Comparison of ENCODE assay signal across 1 cellular context in genomic region chr20:63979221-63979548, GRCh38.
TF ChIP-seq lines count a peak whose summit lies in the region.

No MANE protein-coding gene starts in this region.

TF ChIP-seq in IMR-90, 13 proteins besides CTCF, POLR2A, EP300 and RAD21 (continued from another document):
- TF ChIP-seq MAFK (IDR thresholded peaks at IDR 0.05; ENCODE audit: low read depth, low read length) (no peak), CEBPB (IDR thresholded peaks at IDR 0.05; ENCODE audit: low read depth, low read length) (no peak), SMC3 (IDR thresholded peaks at IDR 0.05; ENCODE audit: low read depth, low read length) (no peak), MAZ (IDR thresholded peaks at IDR 0.05; ENCODE audit: borderline replicate concordance, low read depth, low read length) (no peak), MXI1 (IDR thresholded peaks at IDR 0.05; ENCODE audit: borderline replicate concordance, low read depth, low read length) (no peak), RFX5 (IDR thresholded peaks at IDR 0.05; ENCODE audit: low read depth, low read length) (no peak), CHD1 (IDR thresholded peaks at IDR 0.05; ENCODE audit: low read depth, low read length) (no peak), ELK1 (IDR thresholded peaks at IDR 0.05; ENCODE audit: borderline replicate concordance, low read depth, low read length) (no peak), FOS (IDR thresholded peaks at IDR 0.05; ENCODE audit: low read depth, low read length) (no peak), RCOR1 (IDR thresholded peaks at IDR 0.05; ENCODE audit: insufficient replicate concordance, low read length) (no peak)
